ENCODE assay signal across 28 cellular contexts in genomic region chr12:28343687-28344086, GRCh38.
"Had no signal": no experiment of that assay in that cellular context is flagged by ENCODE, and none has a peak within 500 bp of the region (broad histone marks: within the 10 kb centered on the region; RNA-seq: fewer than 3 reads in every experiment).

No MANE protein-coding gene starts in this region.

- ATAC-seq: stimulated activated effector memory CD8-positive, alpha-beta T cell treated with anti-CD3 and anti-CD28 coated beads, Interleukin-12 subunit alpha, Interleukin-12 subunit beta, amount 100 ng/mL, for 72 hours; stimulated activated memory B cell treated with anti-CD40 and anti-IgM and Interleukin-4, amounts not matched to agents 10 μg/mL and 1 μg/mL and 100 μg/mL, for 72 hours; stimulated activated naive B cell treated with anti-CD40 and anti-IgM and Interleukin-4, amounts not matched to agents 10 μg/mL and 1 μg/mL and 100 μg/mL, for 72 hours; stimulated activated naive CD8-positive, alpha-beta T cell treated with anti-CD3 and anti-CD28 coated beads, Interleukin-15, amount 100 ng/mL, for 72 hours; stimulated activated naive CD8-positive, alpha-beta T cell treated with anti-CD3 and anti-CD28 coated beads, Interleukin-15, Interleukin-2, amounts not matched to agents 100 U/mL and 50 U/mL, for 24 hours; upper lobe of right lung had no signal

- H3K27me3 ChIP-seq: stomach, suprapubic skin, testis, thyroid gland, tibial artery, tibial nerve, transverse colon, upper lobe of left lung, upper lobe of right lung, uterus, vagina had no signal

- H3K9me3 ChIP-seq: stomach, suprapubic skin, testis, thoracic aorta, thyroid gland, tibial artery, tibial nerve, transverse colon, upper lobe of left lung, upper lobe of right lung, uterus, vagina had no signal

- H3K27ac ChIP-seq: stomach, suprapubic skin, testis, thoracic aorta, thyroid gland, tibial artery, tibial nerve, transverse colon, upper lobe of left lung, upper lobe of right lung, uterus, vagina had no signal

- H3K27me3 Mint-ChIP-seq: stimulated activated memory B cell treated with anti-CD40 and anti-IgM and Interleukin-4, amounts not matched to agents 10 μg/mL and 1 μg/mL and 100 μg/mL, for 72 hours; stimulated activated naive B cell treated with anti-CD40 and anti-IgM and Interleukin-4, amounts not matched to agents 10 μg/mL and 1 μg/mL and 100 μg/mL, for 72 hours; stimulated activated naive CD8-positive, alpha-beta T cell treated with anti-CD3 and anti-CD28 coated beads, Interleukin-15, amount 100 ng/mL, for 72 hours; stimulated activated naive CD8-positive, alpha-beta T cell treated with anti-CD3 and anti-CD28 coated beads, Interleukin-15, Interleukin-2, amounts not matched to agents 100 ng/mL and 50 ng/mL, for 24 hours; type B pancreatic cell had no signal

- DNase-seq: stimulated activated CD4-positive, alpha-beta T cell treated with anti-CD3 and anti-CD28 coated beads, Interleukin-2, amount 100 ng/mL, for 48 hours; stimulated activated CD4-positive, alpha-beta T cell treated with anti-CD3 and anti-CD28 coated beads, Interleukin-4, amount 100 ng/mL, for 1 hour; stimulated activated CD4-positive, alpha-beta T cell treated with anti-CD3 and anti-CD28 coated beads, Interleukin-4, amount 100 ng/mL, for 24 hours; stimulated activated CD4-positive, alpha-beta T cell treated with anti-CD3 and anti-CD28 coated beads, Interleukin-4, amount 100 ng/mL, for 4 hours; stimulated activated CD8-positive, alpha-beta memory T cell treated with anti-CD3 and anti-CD28 coated beads, Interleukin-4, amount 100 ng/mL, for 48 hours; stimulated activated naive B cell treated with anti-CD40 and anti-IgM and Interleukin-4, amounts not matched to agents 10 μg/mL and 1 μg/mL and 100 μg/mL, for 72 hours; stimulated activated naive CD4-positive, alpha-beta T cell; stimulated activated naive CD4-positive, alpha-beta T cell treated with Interleukin-2 at 50 U/mL for 16 hours; stimulated activated naive CD8-positive, alpha-beta T cell treated with anti-CD3 and anti-CD28 coated beads, Interleukin-15, amount 100 ng/mL, for 72 hours; stimulated activated naive CD8-positive, alpha-beta T cell treated with anti-CD3 and anti-CD28 coated beads, Interleukin-15, Interleukin-2, amounts not matched to agents 100 U/mL and 50 U/mL, for 24 hours; stomach; substantia nigra; testis; thyroid gland; tibial artery; transverse colon; trophoblast cell; upper lobe of left lung; upper lobe of right lung; uterus had no signal

- H3K4me3 Mint-ChIP-seq: stimulated activated effector memory CD8-positive, alpha-beta T cell treated with anti-CD3 and anti-CD28 coated beads, Interleukin-12 subunit alpha, Interleukin-12 subunit beta, amount 100 ng/mL, for 72 hours; stimulated activated memory B cell treated with anti-CD40 and anti-IgM and Interleukin-4, amounts not matched to agents 10 μg/mL and 1 μg/mL and 100 μg/mL, for 72 hours; stimulated activated naive B cell treated with anti-CD40 and anti-IgM and Interleukin-4, amounts not matched to agents 10 μg/mL and 1 μg/mL and 100 μg/mL, for 72 hours; stimulated activated naive CD8-positive, alpha-beta T cell treated with anti-CD3 and anti-CD28 coated beads, Interleukin-15, amount 100 ng/mL, for 72 hours; stimulated activated naive CD8-positive, alpha-beta T cell treated with anti-CD3 and anti-CD28 coated beads, Interleukin-15, Interleukin-2, amounts not matched to agents 100 ng/mL and 50 ng/mL, for 24 hours; type B pancreatic cell had no signal

- H3K4me3 ChIP-seq: stomach, suprapubic skin, testis, thoracic aorta, thyroid gland, tibial artery, tibial nerve, transverse colon, upper lobe of left lung, upper lobe of right lung, uterus, vagina had no signal

- H3K9me3 Mint-ChIP-seq: stimulated activated effector memory CD8-positive, alpha-beta T cell treated with anti-CD3 and anti-CD28 coated beads, Interleukin-12 subunit alpha, Interleukin-12 subunit beta, amount 100 ng/mL, for 72 hours; stimulated activated memory B cell treated with anti-CD40 and anti-IgM and Interleukin-4, amounts not matched to agents 10 μg/mL and 1 μg/mL and 100 μg/mL, for 72 hours; stimulated activated naive CD8-positive, alpha-beta T cell treated with anti-CD3 and anti-CD28 coated beads, Interleukin-15, Interleukin-2, amounts not matched to agents 100 ng/mL and 50 ng/mL, for 24 hours; type B pancreatic cell had no signal

- H3K4me1 ChIP-seq: stomach, suprapubic skin, testis, thyroid gland, transverse colon, upper lobe of left lung, upper lobe of right lung, uterus, vagina had no signal

- H3K27ac Mint-ChIP-seq: stimulated activated effector memory CD8-positive, alpha-beta T cell treated with anti-CD3 and anti-CD28 coated beads, Interleukin-12 subunit alpha, Interleukin-12 subunit beta, amount 100 ng/mL, for 72 hours; stimulated activated memory B cell treated with anti-CD40 and anti-IgM and Interleukin-4, amounts not matched to agents 10 μg/mL and 1 μg/mL and 100 μg/mL, for 72 hours; stimulated activated naive B cell treated with anti-CD40 and anti-IgM and Interleukin-4, amounts not matched to agents 10 μg/mL and 1 μg/mL and 100 μg/mL, for 72 hours; stimulated activated naive CD8-positive, alpha-beta T cell treated with anti-CD3 and anti-CD28 coated beads, Interleukin-15, amount 100 ng/mL, for 72 hours; stimulated activated naive CD8-positive, alpha-beta T cell treated with anti-CD3 and anti-CD28 coated beads, Interleukin-15, Interleukin-2, amounts not matched to agents 100 ng/mL and 50 ng/mL, for 24 hours; type B pancreatic cell had no signal

- H3K36me3 ChIP-seq: thoracic aorta, thyroid gland, tibial artery, transverse colon, upper lobe of left lung, upper lobe of right lung, uterus, vagina had no signal
